ENCODE assay signal across 17 cellular contexts in genomic region chr1:234868296-234869147, GRCh38.
"Had no signal": no experiment of that assay in that cellular context is flagged by ENCODE, and none has a peak within 500 bp of the region (broad histone marks: within the 10 kb centered on the region; RNA-seq: fewer than 3 reads in every experiment).

No MANE protein-coding gene starts in this region.

- H3K27ac Mint-ChIP-seq: activated B cell treated with CpG ODN at 0.5 μM for 24 hours; activated CD4-positive, alpha-beta memory T cell treated with anti-CD3 and anti-CD28 coated beads, Interleukin-2, amount 10 ng/mL, durations not matched to agents 7 days and 5 days; activated T-cell treated with anti-CD3 and anti-CD28 coated beads, Interleukin-2, amount 50 U/mL, for 24 hours; progenitor cell of endocrine pancreas; T-helper 2 cell treated with Interferon-gamma antibody and Interleukin-4, amounts not matched to agents 5 μg/mL and 100 μg/mL, for 36 hours had no signal

- ATAC-seq: esophagus mucosa had no signal

- H3K27me3 Mint-ChIP-seq: activated B cell treated with CpG ODN at 0.5 μM for 24 hours; activated CD4-positive, alpha-beta memory T cell treated with anti-CD3 and anti-CD28 coated beads, Interleukin-2, amount 10 ng/mL, durations not matched to agents 7 days and 5 days; activated T-cell treated with anti-CD3 and anti-CD28 coated beads, Interleukin-2, amount 50 U/mL, for 24 hours; progenitor cell of endocrine pancreas; stimulated activated naive CD8-positive, alpha-beta T cell treated with anti-CD3 and anti-CD28 coated beads, Interleukin-15, amount 100 ng/mL, for 72 hours had no signal

- H3K4me1 Mint-ChIP-seq: activated B cell treated with CpG ODN at 0.5 μM for 24 hours had no signal

- H3K9me3 ChIP-seq: suprapubic skin, transverse colon had no signal

- DNase-seq: activated B cell treated with CpG ODN at 0.5 μM for 24 hours; activated CD4-positive, alpha-beta memory T cell treated with anti-CD3 and anti-CD28 coated beads, Interleukin-2, amount 10 ng/mL, durations not matched to agents 7 days and 5 days; activated CD4-positive, alpha-beta T cell treated with anti-CD3 and anti-CD28 coated beads for 48 hours; activated naive CD4-positive, alpha-beta T cell treated with anti-CD3 and anti-CD28 coated beads, Interleukin-2, amount 50 U/mL, for 16 hours; activated T-cell treated with anti-CD3 and anti-CD28 coated beads, Interleukin-2, amount 50 U/mL, for 24 hours; aorta; cortex of kidney; effector CD4-positive, alpha-beta T cell; stimulated activated naive CD8-positive, alpha-beta T cell treated with anti-CD3 and anti-CD28 coated beads, Interleukin-15, amount 100 ng/mL, for 72 hours; transverse colon had no signal

- H3K27ac ChIP-seq: suprapubic skin had no signal

- H3K4me3 Mint-ChIP-seq: activated B cell treated with CpG ODN at 0.5 μM for 24 hours; activated CD4-positive, alpha-beta memory T cell treated with anti-CD3 and anti-CD28 coated beads, Interleukin-2, amount 10 ng/mL, durations not matched to agents 7 days and 5 days; activated T-cell treated with anti-CD3 and anti-CD28 coated beads, Interleukin-2, amount 50 U/mL, for 24 hours; stimulated activated naive CD8-positive, alpha-beta T cell treated with anti-CD3 and anti-CD28 coated beads, Interleukin-15, amount 100 ng/mL, for 72 hours had no signal

- H3K9me3 Mint-ChIP-seq: activated B cell treated with CpG ODN at 0.5 μM for 24 hours had no signal

- H3K27me3 ChIP-seq: suprapubic skin, transverse colon had no signal

- H3K36me3 ChIP-seq: suprapubic skin, transverse colon had no signal

- FAIRE-seq: keratinocyte had no signal

- H3K4me3 ChIP-seq: lung, skin epidermis, suprapubic skin, transverse colon had no signal
